Comparison of ENCODE assay signal across 8 cellular contexts in genomic region chr6:44002591-44003344, GRCh38.
DNase-seq lines count a peak whose midpoint lies in the region; ATAC-seq and TF ChIP-seq lines count a peak whose summit lies in the region.

No MANE protein-coding gene starts in this region.

- no peaks in the 10 kb centered on the region for H3K9me3 Mint-ChIP-seq in activated T-cell treated with anti-CD3 and anti-CD28 coated beads, Interleukin-2, amount 50 U/mL, for 4 hours

- peaks cover 7% of the 10 kb centered on the region for H3K4me1 Mint-ChIP-seq in activated T-cell treated with anti-CD3 and anti-CD28 coated beads, Interleukin-2, amount 50 U/mL, for 4 hours (ENCODE audit: low read depth)

- peak; percentile 78 to 83 for ATAC-seq in activated T-cell treated with anti-CD3 and anti-CD28 coated beads, Interleukin-2, amount 50 U/mL, for 4 hours

- peak overlapping the region; percentile 32 for H3K4me3 ChIP-seq in fibroblast of mammary gland (ENCODE audit: control insufficient read depth, low read depth, low read length)
- H3K4me3 ChIP-seq in testis: peak overlapping the region; percentile 29 to 48

- TF ChIP-seq CTCF in GM20000 (IDR thresholded peaks at IDR 0.05; ENCODE audit: extremely low read depth, missing control alignments) (peak; percentile 2), fibroblast of mammary gland (conservative IDR thresholded peaks at IDR 0.05; ENCODE audit: control insufficient read depth, insufficient read depth, low read depth, low read length) (no peak), testis (IDR thresholded peaks at IDR 0.05) (no peak)

- H3K27ac ChIP-seq in testis: no peak overlapping the region

- no peaks in the 10 kb centered on the region for H3K36me3 ChIP-seq in testis (ENCODE audit: low read depth, missing control alignments)

- intact Hi-C loops in testis (cut with DNase I; ENCODE audit: low total_unique reads): no loop called here

- H3K4me1 ChIP-seq in testis: peaks cover 5% of the 10 kb centered on the region

- peak overlapping the region; percentile 66 for H3K4me3 Mint-ChIP-seq in activated T-cell treated with anti-CD3 and anti-CD28 coated beads, Interleukin-2, amount 50 U/mL, for 4 hours

- no peaks in the 10 kb centered on the region for H3K36me3 Mint-ChIP-seq in activated T-cell treated with anti-CD3 and anti-CD28 coated beads, Interleukin-2, amount 50 U/mL, for 4 hours (ENCODE audit: insufficient read depth)

- H3K27me3 Mint-ChIP-seq in activated T-cell treated with anti-CD3 and anti-CD28 coated beads, Interleukin-2, amount 50 U/mL, for 4 hours (ENCODE audit: low read depth): peaks cover 59% of the 10 kb centered on the region

- 8 to 53% methylated on average over 2 to 69 of the region's 76 CpGs for WGBS in testis, 2 donors

- no peak for TF ChIP-seq POLR2A in testis (IDR thresholded peaks at IDR 0.05)

- H3K27me3 ChIP-seq in testis: no peaks in the 10 kb centered on the region

- no peaks in the 10 kb centered on the region for H3K9me3 ChIP-seq in testis

- DNase-seq in GM20000 (ENCODE audit: low spot score) (peak; percentile 82), NCI-H2196 (lab: John Stamatoyannopoulos, UW; ENCODE audit: unreplicated experiment) (peak; percentile 79), fibroblast of mammary gland (ENCODE audit: low read depth) (peak; percentile 50), nucleus accumbens (lab: John Stamatoyannopoulos, UW) (peak in 35 of 56 donors; percentile 8 to 78 (median 37)), testis (peak; percentile 49), HCEC 1CT (no peak), mesenteric fat pad (ENCODE audit: low spot score) (no peak)
- DNase-seq in activated T-cell treated with anti-CD3 and anti-CD28 coated beads, Interleukin-2, amount 50 U/mL, for 4 hours: peak; percentile 58

Comparison
In these comparisons a context has a peak if more than half of its experiments do, and no peak if none do; other contexts are left out.
1. DNase-seq: peak in GM20000 (single experiment), NCI-H2196 (single experiment), activated T-cell treated with anti-CD3 and anti-CD28 coated beads, Interleukin-2, amount 50 U/mL, for 4 hours (single experiment), fibroblast of mammary gland (single experiment), nucleus accumbens (35 of 56) and testis (single experiment); none in HCEC 1CT (single experiment) and mesenteric fat pad (single experiment).